Comparison of ENCODE assay signal across 8 cellular contexts in genomic region chr9:85940832-85941616, GRCh38. TPM values are rescaled to one million over a fixed set of nuclear protein-coding genes. Genes with fewer than 3 reads are reported as not detected.
DNase-seq lines count a peak whose midpoint lies in the region; ATAC-seq, FAIRE-seq and TF ChIP-seq lines count a peak whose summit lies in the region.

TSS of gene NAA35 (plus strand) at chr9:85941146. CDS start at chr9:85942160, 1,014 bp downstream.

- DNase-seq in GM12891 (ENCODE audit: insufficient read length, low spot score) (peak; percentile 93), NCI-H146 (lab: John Stamatoyannopoulos, UW) (peak; percentile 96), T-helper 1 cell (peak; percentile 98 to 99 (median 99)), adrenal gland (peak; percentile 98 to 99 (median 99)), cardiac septum (ENCODE audit: low spot score) (peak; percentile 99), pons (ENCODE audit: low spot score) (peak; percentile 98), type B pancreatic cell (ENCODE audit: extremely low spot score, unreplicated experiment) (peak; percentile 99)

- WGBS in adrenal gland, 4 donors, result 0% methylated on average over 10 to 93 of the region's 93 CpGs; no CpG with 5 or more reads in 1 of the 4 donors

- no peak for FAIRE-seq in GM12891 (lab: Jason Lieb, UNC)

- peak within 1 kb of the TSS; percentile 65 to 99 (median 91) for H3K4me3 ChIP-seq in adrenal gland

- H3K27ac Mint-ChIP-seq in type B pancreatic cell, result peak within 1 kb of the TSS; percentile 94

- H3K4me1 ChIP-seq in adrenal gland (replicated peaks in 1 of 2), result peaks cover 3 to 39% of the 10 kb centered on the region in 2 donors

- H3K4me1 Mint-ChIP-seq in type B pancreatic cell (ENCODE audit: unreplicated experiment), result peaks cover 11% of the 10 kb centered on the region

- no peaks in the 10 kb centered on the region for H3K27me3 ChIP-seq in adrenal gland

- intact Hi-C loops in adrenal gland (cut with DNase I) (no loop called here), cardiac septum (cut with DNase I) (no loop called here)

- peaks cover 5% of the 10 kb centered on the region for H3K9me3 Mint-ChIP-seq in type B pancreatic cell

- TF ChIP-seq CTCF in adrenal gland (IDR thresholded peaks at IDR 0.05), result no peak
- TF ChIP-seq CTCF in type B pancreatic cell (conservative IDR thresholded peaks at IDR 0.05), result no peak

- H3K27ac ChIP-seq in adrenal gland, result peak within 1 kb of the TSS; percentile 54 to 98 (median 86)

- no peaks in the 10 kb centered on the region for H3K9me3 ChIP-seq in adrenal gland (replicated peaks in 1 of 3)

- peaks cover 0 to 1% of the 10 kb centered on the region in 2 donors for H3K36me3 ChIP-seq in adrenal gland (replicated peaks in 1 of 2)

- peaks cover 15% of the 10 kb centered on the region for H3K36me3 Mint-ChIP-seq in type B pancreatic cell

- H3K4me3 Mint-ChIP-seq in type B pancreatic cell, result peak within 1 kb of the TSS; percentile 97

- no peaks in the 10 kb centered on the region for H3K27me3 Mint-ChIP-seq in type B pancreatic cell

- no peak for TF ChIP-seq POLR2A in GM12891 (IDR thresholded peaks at IDR 0.05; ENCODE audit: low read depth, low read length)
- peak; percentile 51 to 81 for TF ChIP-seq POLR2A in adrenal gland (IDR thresholded peaks at IDR 0.05)

- ATAC-seq in HG02852 (IDR thresholded peaks at IDR 0.05; ENCODE audit: unreplicated experiment), result peak; percentile 87

TF ChIP-seq in GM12891, 5 proteins besides CTCF, POLR2A, EP300 and RAD21:
- TF ChIP-seq TAF1 (IDR thresholded peaks at IDR 0.05; ENCODE audit: low read depth, low read length), result no peak
- TF ChIP-seq PAX5 (IDR thresholded peaks at IDR 0.05; ENCODE audit: insufficient read depth, low read length, severe bottlenecking), result peak; percentile 6
- TF ChIP-seq POU2F2 (IDR thresholded peaks at IDR 0.05; ENCODE audit: low read depth, low read length), result no peak; the same call in 1 of the 2 replicates
- TF ChIP-seq POLR2AphosphoS5 (IDR thresholded peaks at IDR 0.05; ENCODE audit: low read depth, low read length), result 0 out of 2 replicates have a peak, but pooled peaks have one; percentile 6
- TF ChIP-seq SPI1 (IDR thresholded peaks at IDR 0.05; ENCODE audit: low read depth, low read length), result no peak

RNA-seq across cellular contexts. Expression of gene NAA35, which starts in this region (rescaled TPM):
- polyA plus RNA-seq in GM12891 (2012; ENCODE audit: low read depth, missing spikeins), result 16.8 TPM
- total RNA-seq in adrenal gland, result 10 to 100 TPM; 15.3 to 29.1 (median 23.8) TPM
- 10 to 100 TPM in 1 of 3 donors, 1 to 10 TPM in 2; 8.4 to 33.4 (median 9.8) TPM for polyA plus RNA-seq in adrenal gland
- 21.0 TPM for total RNA-seq in cardiac septum
- total RNA-seq in type B pancreatic cell (ENCODE audit: low replicate concordance), result 32.9 and 35.7 TPM in 2 replicates

Comparison
In these comparisons a context has a peak if more than half of its experiments do, and no peak if none do; other contexts are left out.
1. Peak in every context shown above with its lines: DNase-seq, ATAC-seq, H3K4me3 ChIP-seq and H3K27ac ChIP-seq.